Comparison of ENCODE assay signal across 11 cellular contexts in genomic region chr14:30243157-30243556, GRCh38.
"Had no signal": no experiment of that assay in that cellular context is flagged by ENCODE, and none has a peak within 500 bp of the region (broad histone marks: within the 10 kb centered on the region; RNA-seq: fewer than 3 reads in every experiment).

No MANE protein-coding gene starts in this region.

- H3K9me3 Mint-ChIP-seq: nephron had no signal

- DNase-seq: activated CD4-positive, alpha-beta T cell treated with anti-CD3 and anti-CD28 coated beads for 36 hours; activated CD8-positive, alpha-beta memory T cell treated with anti-CD3 and anti-CD28 coated beads, Interleukin-2, amount 50 U/mL, for 48 hours; activated CD8-positive, alpha-beta T cell treated with anti-CD3 and anti-CD28 coated beads, Interleukin-2, amount 10 ng/mL, durations not matched to agents 7 days and 5 days; activated naive CD4-positive, alpha-beta T cell; left ventricle myocardium superior; mesendoderm; stimulated activated CD4-positive, alpha-beta T cell treated with anti-CD3 and anti-CD28 coated beads, Interleukin-15, amount 100 ng/mL, for 24 hours; thyroid gland; uterus; WERI-Rb-1 had no signal

- H3K27ac Mint-ChIP-seq: activated CD4-positive, alpha-beta T cell treated with anti-CD3 and anti-CD28 coated beads for 36 hours; activated CD8-positive, alpha-beta T cell treated with anti-CD3 and anti-CD28 coated beads, Interleukin-2, amount 10 ng/mL, durations not matched to agents 7 days and 5 days; nephron had no signal

- H3K4me1 Mint-ChIP-seq: activated CD4-positive, alpha-beta T cell treated with anti-CD3 and anti-CD28 coated beads for 36 hours had no signal

- H3K4me3 Mint-ChIP-seq: activated CD4-positive, alpha-beta T cell treated with anti-CD3 and anti-CD28 coated beads for 36 hours; activated CD8-positive, alpha-beta T cell treated with anti-CD3 and anti-CD28 coated beads, Interleukin-2, amount 10 ng/mL, durations not matched to agents 7 days and 5 days; nephron had no signal
